8 cellular contexts compared by ENCODE assay signal in the genomic region with DNA sequence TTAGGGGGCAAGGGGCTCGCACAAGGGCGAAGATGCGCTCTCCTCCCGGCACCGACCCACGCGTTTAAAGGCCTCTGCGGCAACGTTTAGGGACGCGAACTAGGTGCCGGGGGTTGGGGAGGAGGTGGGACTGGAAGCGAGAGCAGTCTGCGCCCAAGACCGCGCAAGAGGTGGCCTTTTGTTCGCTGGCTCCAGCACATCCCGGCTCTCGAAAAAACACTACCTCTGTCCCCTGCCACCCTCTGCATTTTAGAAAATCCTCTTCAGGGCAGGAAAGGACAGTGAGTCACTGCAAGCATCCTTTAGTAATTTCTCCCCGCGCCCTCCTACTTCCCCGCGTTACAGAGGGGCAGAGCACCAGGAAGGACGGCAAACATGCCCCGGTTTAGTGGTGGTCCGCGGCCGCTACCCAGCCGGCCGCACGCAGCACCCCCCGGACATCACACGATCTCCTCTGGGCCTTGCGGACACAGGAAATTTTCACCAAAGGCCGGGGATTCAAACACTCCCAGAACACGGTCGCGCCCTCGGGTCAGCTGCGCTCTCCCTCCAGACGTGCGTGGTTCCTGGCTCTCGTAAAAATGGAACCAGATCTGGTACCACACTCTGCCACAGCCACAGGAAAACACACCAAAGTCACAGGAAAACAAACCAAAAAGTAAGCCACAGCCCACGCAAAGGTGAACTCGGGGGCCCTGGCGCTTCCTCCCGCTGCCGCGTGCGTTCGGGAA. TPM values are rescaled to one million over a fixed set of nuclear protein-coding genes. Genes with fewer than 3 reads are reported as not detected.
A peak's percentile ranks its signal among the peaks of the same experiment; 100 is the strongest.
DNase-seq lines count a peak whose midpoint lies in the region; ATAC-seq, FAIRE-seq and TF ChIP-seq lines count a peak whose summit lies in the region.

No MANE protein-coding gene starts in this region.

- H2AK5ac ChIP-seq in H1 (ENCODE audit: low read depth, low read length) = peak overlapping the region; percentile 59; the same call in 1 of the 2 replicates

- H3K36me3 ChIP-seq in H1 (ENCODE audit: control insufficient read depth in 2 of 4, insufficient read depth in 4 of 4, low read length in 3 of 4) (no peaks in the 10 kb centered on the region; a peak in 1 of 8 replicates), muscle layer of colon (ENCODE audit: insufficient read depth, low read length) (no peaks in the 10 kb centered on the region), suprapubic skin (no peaks in the 10 kb centered on the region)

- H3K56ac ChIP-seq in H1 (replicated peaks; ENCODE audit: insufficient read length, low read depth, low read length) = peak overlapping the region; percentile 88

- peak overlapping the region; percentile 72 to 91 for H3K4me2 ChIP-seq in H1 (ENCODE audit: insufficient read depth in 1 of 2, low read depth in 2 of 2, low read length in 2 of 2)

- peak overlapping the region; percentile 98 for H3K18ac ChIP-seq in H1 (ENCODE audit: extremely low read depth, low read length)

- peak overlapping the region; percentile 100 for H4K91ac ChIP-seq in H1 (replicated peaks; ENCODE audit: insufficient read length, low read length)

- H3K9me3 ChIP-seq in H1 (ENCODE audit: insufficient read depth in 2 of 2, low read depth in 1 of 2, low read length in 1 of 2) = no peaks in the 10 kb centered on the region
- no peaks in the 10 kb centered on the region for H3K9me3 ChIP-seq in muscle layer of colon (ENCODE audit: low read length)
- no peaks in the 10 kb centered on the region for H3K9me3 ChIP-seq in suprapubic skin

- peaks cover 54 to 85% of the 10 kb centered on the region in 2 experiments for H3K79me2 ChIP-seq in H1 (ENCODE audit: control insufficient read depth in 1 of 2, insufficient read depth in 2 of 2, low read length in 2 of 2)

- TF ChIP-seq CTCF in H1 (IDR thresholded peaks at IDR 0.05; ENCODE audit: control extremely low read depth in 1 of 3, insufficient read depth in 1 of 3, low read depth in 1 of 3, low read length in 3 of 3) = no peak
- TF ChIP-seq CTCF in suprapubic skin (IDR thresholded peaks at IDR 0.05) = no peak

- 1% methylated on average over 51 of the region's 51 CpGs; no CpG with 5 or more reads in 1 of the 2 experiments for WGBS in H1 (ENCODE audit: extremely low coverage in 1 of 2, insufficient coverage in 1 of 2, insufficient read length in 1 of 2, insufficient replicate concordance in 2 of 2, low coverage in 1 of 2, low lambda C conversion rate in 2 of 2, missing lambda C conversion rate in 1 of 2), 2 experiments
- WGBS in suprapubic skin = under 1% methylated on average over 47 of the region's 51 CpGs

- no peak overlapping the region for H2BK15ac ChIP-seq in H1 (ENCODE audit: low read length)

- peak overlapping the region; percentile 27 for H3K14ac ChIP-seq in H1 (ENCODE audit: insufficient read length)

- H3K27me3 ChIP-seq in H1 (replicated peaks in 1 of 4; ENCODE audit: control insufficient read depth in 3 of 4, extremely low read depth in 1 of 4, insufficient read depth in 3 of 4, low read length in 3 of 4) (no peaks in the 10 kb centered on the region), muscle layer of colon (ENCODE audit: control insufficient read depth in 1 of 2, insufficient read depth in 2 of 2, low read length in 2 of 2) (no peaks in the 10 kb centered on the region), suprapubic skin (no peaks in the 10 kb centered on the region)

- H2BK5ac ChIP-seq in H1 (ENCODE audit: low read depth, low read length) = peak overlapping the region; percentile 99

- peak overlapping the region; percentile 84 for H4K5ac ChIP-seq in H1 (ENCODE audit: insufficient read length, low read depth, low read length)

- no peaks in the 10 kb centered on the region; the same call in 1 of the 2 replicates for H3K79me1 ChIP-seq in H1 (ENCODE audit: low read depth, low read length)

- peak overlapping the region; percentile 92 for H3K4ac ChIP-seq in H1 (replicated peaks; ENCODE audit: insufficient read length, low read depth, low read length)

- ATAC-seq in GM18520 (IDR thresholded peaks at IDR 0.05; ENCODE audit: unreplicated experiment) = no peak

- POLR2A ChIA-PET in H1 (lab: Charles Lee; ENCODE audit: partially characterized antibody) = interaction anchor here (0.8 to 10.3 kb wide), 29 partner anchors 9 to 245 kb away, joined by 3 to 198 read pairs (median 5); a partner anchor contains a TSS

- H2AFZ ChIP-seq in H1 (ENCODE audit: low read length) = no peak overlapping the region

- peak overlapping the region; percentile 96 to 97 (median 96) for H3K9ac ChIP-seq in H1 (replicated peaks in 1 of 4; ENCODE audit: extremely low read depth in 1 of 4, low read depth in 3 of 4, low read length in 3 of 4)
- peak overlapping the region; percentile 77 for H3K9ac ChIP-seq in muscle layer of colon (ENCODE audit: low read length)

- no peak overlapping the region for H2BK20ac ChIP-seq in H1 (ENCODE audit: low read length)

- H3K23me2 ChIP-seq in H1 (ENCODE audit: low read depth, low read length) = peaks cover 9% of the 10 kb centered on the region

- CTCF ChIA-PET in H1 (lab: Charles Lee; ENCODE audit: partially characterized antibody) = interaction anchor here (1.0 to 1.6 kb wide), 2 partner anchors 8 to 34 kb away, joined by 3 to 4 read pairs; no protein-coding TSS in a partner anchor

- H3K4me1 ChIP-seq in H1 (replicated peaks in 1 of 4; ENCODE audit: control insufficient read depth in 3 of 4, insufficient read depth in 4 of 4, low read length in 3 of 4) (peaks cover 6 to 22% (median 14%) of the 10 kb centered on the region in 4 experiments; a peak in 6 of 7 replicates), muscle layer of colon (ENCODE audit: insufficient read depth, low read length) (peaks cover 39% of the 10 kb centered on the region), suprapubic skin (peaks cover 41% of the 10 kb centered on the region)

- FAIRE-seq in H1 (lab: Jason Lieb, UNC) = no peak

- TF ChIP-seq EP300 in Ishikawa (IDR thresholded peaks at IDR 0.05; ENCODE audit: borderline replicate concordance) (no peak), H1 (IDR thresholded peaks at IDR 0.05; ENCODE audit: borderline replicate concordance in 1 of 2, low read depth in 2 of 2, low read length in 2 of 2) (no peak), suprapubic skin (IDR thresholded peaks at IDR 0.05) (no peak)

- peak overlapping the region; percentile 98 for H4K8ac ChIP-seq in H1 (ENCODE audit: extremely low read depth, insufficient read depth, low read length)

- H3K27ac ChIP-seq in H1 (ENCODE audit: low read depth, low read length) (peak overlapping the region; percentile 97), muscle layer of colon (ENCODE audit: low read depth, low read length) (peak overlapping the region; percentile 95), suprapubic skin (peak overlapping the region; percentile 89)

- peaks cover 15 to 28% of the 10 kb centered on the region in 2 experiments for H4K20me1 ChIP-seq in H1 (replicated peaks in 1 of 2; ENCODE audit: control insufficient read depth in 1 of 2, insufficient read depth in 2 of 2, low read length in 2 of 2)

- TF ChIP-seq POLR2A in H1 (IDR thresholded peaks at IDR 0.05; ENCODE audit: control extremely low read depth in 1 of 2, low read depth in 2 of 2, low read length in 2 of 2) (peak; percentile 6 to 43; a peak in 2 of 3 replicates), suprapubic skin (IDR thresholded peaks at IDR 0.05) (no peak)

- H3K23ac ChIP-seq in H1 (ENCODE audit: insufficient read length) = no peak overlapping the region

- TF ChIP-seq RAD21 in Ishikawa (IDR thresholded peaks at IDR 0.05; ENCODE audit: low read depth) = no peak
- no peak for TF ChIP-seq RAD21 in H1 (IDR thresholded peaks at IDR 0.05 in 1 of 2, conservative IDR thresholded peaks at IDR 0.05 in 1 of 2; ENCODE audit: low read depth in 2 of 2, low read length in 2 of 2)

- DNase-seq in C1 segment of cervical spinal cord (lab: John Stamatoyannopoulos, UW) = peak in 9 of 14 donors; percentile 7 to 64 (median 41)
- peak; percentile 19 to 20 for DNase-seq in activated CD4-positive, alpha-beta T cell treated with anti-CD3 and anti-CD28 coated beads for 24 hours (ENCODE audit: low read depth in 2 of 2)
- peak in 1 of 2 experiments; percentile 52 for DNase-seq in H1 (ENCODE audit: low read depth in 1 of 2, low spot score in 2 of 2)
- DNase-seq in suprapubic skin (ENCODE audit: low spot score in 2 of 2) = no peak
- DNase-seq in GM19240 (ENCODE audit: insufficient read length, low spot score) = no peak

- peak overlapping the region; percentile 93 for H2BK120ac ChIP-seq in H1 (replicated peaks; ENCODE audit: low read depth, low read length)

- peak overlapping the region; percentile 90; the same call in 1 of the 2 replicates for H2BK12ac ChIP-seq in H1 (ENCODE audit: low read depth, low read length)

- peak overlapping the region; percentile 91 to 98 (median 96) for H3K4me3 ChIP-seq in H1 (ENCODE audit: extremely low read depth in 1 of 4, insufficient read depth in 2 of 4, low read depth in 3 of 4, low read length in 4 of 4)
- H3K4me3 ChIP-seq in muscle layer of colon (ENCODE audit: low read depth in 1 of 2, low read length in 2 of 2) = peak overlapping the region; percentile 67 to 92
- peak overlapping the region; percentile 80 for H3K4me3 ChIP-seq in suprapubic skin

TF ChIP-seq in Ishikawa, 13 proteins besides CTCF, POLR2A, EP300 and RAD21 (continues in another document):
- peak; percentile 7; the same call in 1 of the 2 replicates for TF ChIP-seq YY1 (IDR thresholded peaks at IDR 0.05; ENCODE audit: low read depth)
- 0 out of 2 replicates have a peak, but pooled peaks have one; percentile 5 for TF ChIP-seq EGR1 (IDR thresholded peaks at IDR 0.05)
- TF ChIP-seq TAF1 (IDR thresholded peaks at IDR 0.05; ENCODE audit: low read depth) = no peak
- TF ChIP-seq ZBTB7A (IDR thresholded peaks at IDR 0.05; ENCODE audit: low read depth) = peak; percentile 46; the same call in 1 of the 2 replicates

TF ChIP-seq in H1, 55 proteins besides CTCF, POLR2A, EP300 and RAD21:
- TF ChIP-seq SP1 (IDR thresholded peaks at IDR 0.05; ENCODE audit: low read depth, low read length) = no peak
- TF ChIP-seq PHF8 (conservative IDR thresholded peaks at IDR 0.05; ENCODE audit: low read depth, low read length) = 0 out of 2 replicates have a peak, but pooled peaks have one; percentile 19
- TF ChIP-seq KDM4A (IDR thresholded peaks at IDR 0.05; ENCODE audit: low read depth, low read length, severe bottlenecking) = peak; percentile 32
- 0 out of 2 replicates have a peak, but pooled peaks have one; percentile 9 for TF ChIP-seq BACH1 (IDR thresholded peaks at IDR 0.05; ENCODE audit: low read length)
- peak; percentile 42; the same call in 1 of the 2 replicates for TF ChIP-seq TAF1 (IDR thresholded peaks at IDR 0.05; ENCODE audit: low read depth, low read length)
TF ChIP-seq in H1: peak in this region for 4.

RNA-seq across cellular contexts. Expression of a gene that starts 1.1 kb away (rescaled TPM):
- 242 and 253 TPM in 2 replicates for total RNA-seq in H1 (2021; fragmentation: NEBNext Ultra II Directional; extraction: Animal tissue kit (Norgen Biotek cat#: 25700))
- polyA plus RNA-seq in H1 (2011; rRNA removed) = 65.6 and 83.4 TPM in 2 replicates
- polyA plus RNA-seq in H1 (2011; cell fraction: cytosol; rRNA removed) = 78.0 TPM
- 109 TPM for polyA plus RNA-seq in H1 (2011; cell fraction: nucleus; rRNA removed)
- 72.0 to 136 TPM (median 103 TPM) in 4 replicates for polyA plus RNA-seq in H1 (2012, experiment 1 of 2)
- 7.5 TPM for polyA plus RNA-seq in H1 (2012, experiment 2 of 2)
- polyA plus RNA-seq in H1 (2013, experiment 1 of 2) = 195 TPM
- 193 TPM for polyA plus RNA-seq in H1 (2013, experiment 2 of 2)
- polyA minus RNA-seq in H1 (2011; rRNA and poly(A)+ RNA removed) = 311 and 415 TPM in 2 replicates
- 153 TPM for polyA minus RNA-seq in H1 (2011; cell fraction: cytosol; rRNA and poly(A)+ RNA removed)
- polyA minus RNA-seq in H1 (2011; cell fraction: nucleus; rRNA and poly(A)+ RNA removed) = 416 TPM
- total RNA-seq in suprapubic skin = 100 to 1,000 TPM in 3 of 4 donors, 10 to 100 TPM in 1; 96.2 to 110 (median 102) TPM

Comparison
In these comparisons a context has a peak if more than half of its experiments do, and no peak if none do; other contexts are left out.
1. DNase-seq: peak in C1 segment of cervical spinal cord (9 of 14) and activated CD4-positive, alpha-beta T cell treated with anti-CD3 and anti-CD28 coated beads for 24 hours (2 of 2); none in suprapubic skin (0 of 2) and GM19240 (single experiment).
2. POLR2A ChIP-seq: peak in H1 (2 of 2); none in suprapubic skin (0 of 2).
3. Peak in every context shown above with its lines, with median percentiles within 50 percentile points of each other: H3K27ac ChIP-seq and H3K4me3 ChIP-seq.